1 cellular context compared by ENCODE assay signal in genomic region chr19:29405728-29405995, GRCh38.
TF ChIP-seq lines count a peak whose summit lies in the region.

No MANE protein-coding gene starts in this region.

TF ChIP-seq in GM23338, 12 proteins besides CTCF, POLR2A, EP300 and RAD21 (continued from another document):
- no peak for TF ChIP-seq ZNF462 (CRISPR knock-in tag; IDR thresholded peaks at IDR 0.05)
- TF ChIP-seq, protein P1, sequence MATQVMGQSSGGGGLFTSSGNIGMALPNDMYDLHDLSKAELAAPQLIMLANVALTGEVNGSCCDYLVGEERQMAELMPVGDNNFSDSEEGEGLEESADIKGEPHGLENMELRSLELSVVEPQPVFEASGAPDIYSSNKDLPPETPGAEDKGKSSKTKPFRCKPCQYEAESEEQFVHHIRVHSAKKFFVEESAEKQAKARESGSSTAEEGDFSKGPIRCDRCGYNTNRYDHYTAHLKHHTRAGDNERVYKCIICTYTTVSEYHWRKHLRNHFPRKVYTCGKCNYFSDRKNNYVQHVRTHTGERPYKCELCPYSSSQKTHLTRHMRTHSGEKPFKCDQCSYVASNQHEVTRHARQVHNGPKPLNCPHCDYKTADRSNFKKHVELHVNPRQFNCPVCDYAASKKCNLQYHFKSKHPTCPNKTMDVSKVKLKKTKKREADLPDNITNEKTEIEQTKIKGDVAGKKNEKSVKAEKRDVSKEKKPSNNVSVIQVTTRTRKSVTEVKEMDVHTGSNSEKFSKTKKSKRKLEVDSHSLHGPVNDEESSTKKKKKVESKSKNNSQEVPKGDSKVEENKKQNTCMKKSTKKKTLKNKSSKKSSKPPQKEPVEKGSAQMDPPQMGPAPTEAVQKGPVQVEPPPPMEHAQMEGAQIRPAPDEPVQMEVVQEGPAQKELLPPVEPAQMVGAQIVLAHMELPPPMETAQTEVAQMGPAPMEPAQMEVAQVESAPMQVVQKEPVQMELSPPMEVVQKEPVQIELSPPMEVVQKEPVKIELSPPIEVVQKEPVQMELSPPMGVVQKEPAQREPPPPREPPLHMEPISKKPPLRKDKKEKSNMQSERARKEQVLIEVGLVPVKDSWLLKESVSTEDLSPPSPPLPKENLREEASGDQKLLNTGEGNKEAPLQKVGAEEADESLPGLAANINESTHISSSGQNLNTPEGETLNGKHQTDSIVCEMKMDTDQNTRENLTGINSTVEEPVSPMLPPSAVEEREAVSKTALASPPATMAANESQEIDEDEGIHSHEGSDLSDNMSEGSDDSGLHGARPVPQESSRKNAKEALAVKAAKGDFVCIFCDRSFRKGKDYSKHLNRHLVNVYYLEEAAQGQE (IDR thresholded peaks at IDR 0.05; ENCODE audit: unreplicated experiment) = no peak
- TF ChIP-seq EZH2phosphoT487 (IDR thresholded peaks at IDR 0.05; ENCODE audit: unreplicated experiment) = no peak
